ENCODE assay signal across 1 cellular context in the genomic region with DNA sequence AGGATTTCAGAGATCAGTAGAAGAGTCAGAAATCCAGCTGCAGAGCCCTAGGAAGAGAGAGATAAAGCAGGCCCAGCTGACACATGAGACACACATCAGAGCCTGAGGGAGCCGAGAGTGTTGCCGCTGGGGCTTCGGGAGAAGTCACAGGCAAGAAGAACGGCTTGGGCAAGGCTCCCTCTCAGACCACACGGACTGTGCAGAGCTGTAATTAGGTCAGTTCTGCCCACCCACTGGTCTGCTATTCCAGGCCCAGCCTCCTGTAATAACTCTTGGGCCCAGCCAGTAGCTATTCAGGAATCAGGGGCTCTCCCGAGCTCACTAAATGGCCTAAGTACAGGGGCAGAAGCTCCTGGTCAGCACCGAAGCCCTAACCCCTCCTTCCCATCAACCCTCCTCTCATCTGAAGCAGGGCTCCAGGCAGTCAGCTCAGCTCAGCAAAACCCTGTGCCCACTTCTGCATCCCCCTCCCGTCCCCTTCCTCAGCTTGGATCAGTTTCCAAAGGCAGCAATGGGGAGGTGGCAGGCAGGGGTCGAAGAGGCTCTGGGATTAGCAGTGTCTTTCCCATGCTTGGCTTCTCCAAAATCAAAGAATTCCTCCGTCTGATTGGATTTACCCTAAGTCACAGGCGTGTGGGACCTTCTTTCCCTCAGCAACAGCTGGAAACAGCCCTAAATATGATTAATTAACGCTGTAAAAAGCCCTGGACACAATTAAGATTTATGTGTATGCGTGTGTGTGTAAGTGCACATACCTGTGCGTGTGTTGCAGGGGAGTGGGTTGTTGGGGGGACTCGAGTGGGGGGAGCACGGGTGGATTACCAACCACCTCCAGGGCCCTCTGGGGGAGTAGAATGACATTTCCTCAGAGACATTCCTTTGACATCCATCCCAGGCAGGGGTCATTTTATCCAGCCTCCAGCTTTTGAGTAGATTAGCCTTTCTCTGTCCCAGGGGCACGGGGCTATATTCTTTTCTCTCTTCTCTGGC.
A peak's percentile ranks its signal among the peaks of the same experiment; 100 is the strongest.
TF ChIP-seq lines count a peak whose summit lies in the region.

No MANE protein-coding gene starts in this region.

TF ChIP-seq in endothelial cell of umbilical vein, 7 proteins besides CTCF, POLR2A, EP300 and RAD21:
- TF ChIP-seq POLR2AphosphoS5 (IDR thresholded peaks at IDR 0.05; ENCODE audit: insufficient read depth, low read depth, low read length) (no peak), GATA2 (IDR thresholded peaks at IDR 0.05; ENCODE audit: insufficient read depth, insufficient read length, low read depth, low read length) (no peak), EZH2 (IDR thresholded peaks at IDR 0.05; ENCODE audit: borderline replicate concordance, low read depth, low read length, severe bottlenecking) (peak; percentile 13), JUN (IDR thresholded peaks at IDR 0.05; ENCODE audit: borderline replicate concordance, insufficient read depth, insufficient read length, low read depth) (no peak)
- TF ChIP-seq, protein P1, sequence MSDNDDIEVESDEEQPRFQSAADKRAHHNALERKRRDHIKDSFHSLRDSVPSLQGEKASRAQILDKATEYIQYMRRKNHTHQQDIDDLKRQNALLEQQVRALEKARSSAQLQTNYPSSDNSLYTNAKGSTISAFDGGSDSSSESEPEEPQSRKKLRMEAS (IDR thresholded peaks at IDR 0.05; ENCODE audit: insufficient read depth, insufficient read length), result no peak
TF ChIP-seq in endothelial cell of umbilical vein: peak in this region for 1.
